In the genomic region with DNA sequence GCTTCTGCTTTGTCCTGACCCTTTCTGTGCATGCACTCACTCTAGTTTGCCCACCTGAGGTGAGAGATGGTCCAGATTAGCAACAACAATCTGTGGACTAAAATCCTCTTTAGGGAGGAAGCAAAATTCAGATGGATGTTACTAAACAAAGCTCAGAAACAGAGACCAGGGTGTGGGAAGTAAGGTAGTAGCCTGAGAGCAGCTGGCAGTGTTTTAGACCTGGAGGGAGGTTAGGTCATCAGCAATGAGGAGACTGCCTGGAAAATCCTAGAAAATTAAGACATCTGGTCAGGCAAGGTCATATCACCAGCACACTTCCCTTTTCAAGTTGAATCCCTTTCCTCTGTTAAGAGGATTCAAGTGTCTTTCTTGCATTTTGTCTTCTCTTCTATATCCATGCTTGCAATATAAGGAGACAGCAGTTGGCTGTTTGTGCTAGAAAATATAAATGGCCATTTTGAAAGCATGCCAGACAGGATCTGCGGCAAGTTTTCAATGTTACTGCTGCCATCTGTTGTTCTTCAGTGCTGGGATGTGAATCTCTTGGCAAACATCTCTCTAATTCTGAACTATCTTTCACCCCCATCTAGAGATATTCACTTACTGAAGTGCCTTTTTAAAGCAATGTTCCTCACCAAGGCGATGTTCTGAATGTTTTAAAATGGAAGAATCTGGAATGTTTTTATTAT, we compare ENCODE assay signal across 9 cellular contexts.
DNase-seq lines count a peak whose midpoint lies in the region; ATAC-seq, FAIRE-seq and TF ChIP-seq lines count a peak whose summit lies in the region.
"Had no signal": no experiment of that assay in that cellular context is flagged by ENCODE, and none has a peak within 500 bp of the region (broad histone marks: within the 10 kb centered on the region; RNA-seq: fewer than 3 reads in every experiment).

No MANE protein-coding gene starts in this region.

- H3K9ac ChIP-seq in endothelial cell of umbilical vein (replicated peaks; ENCODE audit: extremely low read depth, insufficient read depth, low read length): no peak overlapping the region

- H3K4me1 ChIP-seq in endothelial cell of umbilical vein (ENCODE audit: control insufficient read depth, extremely low read depth, insufficient read depth, low read length): no peaks in the 10 kb centered on the region

- CTCF ChIA-PET in endothelial cell of umbilical vein (lab: Charles Lee): interaction anchor here (1.4 to 1.9 kb wide), 3 partner anchors 9 to 100 kb away, joined by 4 to 11 read pairs (median 4); no protein-coding TSS in a partner anchor

- no peaks in the 10 kb centered on the region for H4K20me1 ChIP-seq in endothelial cell of umbilical vein (replicated peaks; ENCODE audit: control insufficient read depth, extremely low read depth, insufficient read depth, low read length)

- DNase-seq in GM03348 (ENCODE audit: low spot score) (peak; percentile 57), NCI-H2227 treated with DMSO at 0.1 percent for 48 hours (lab: John Stamatoyannopoulos, UW) (peak; percentile 55), endothelial cell of umbilical vein (ENCODE audit: low read depth, low spot score) (peak; percentile 19), renal cortical epithelial cell (ENCODE audit: low read depth) (peak; percentile 2)
- DNase-seq in activated T-cell treated with anti-CD3 and anti-CD28 coated beads, Interleukin-2, amount 50 U/mL, for 72 hours: no peak
- no peak for DNase-seq in activated T-cell treated with anti-CD3 and anti-CD28 coated beads, Interleukin-2, amount 50 U/mL, for 4 hours
- DNase-seq: NCI-H146 had no signal

- peaks cover 3% of the 10 kb centered on the region for H3K79me2 ChIP-seq in endothelial cell of umbilical vein (ENCODE audit: control insufficient read depth, insufficient read depth, low read length)

- H3K4me2 ChIP-seq in endothelial cell of umbilical vein (ENCODE audit: insufficient read depth, low read length): no peak overlapping the region

- H3K27me3 ChIP-seq in endothelial cell of umbilical vein (ENCODE audit: control insufficient read depth in 2 of 2, insufficient read depth in 2 of 2, low read length in 2 of 2): no peaks in the 10 kb centered on the region

- no peak overlapping the region for H3K27ac ChIP-seq in endothelial cell of umbilical vein (ENCODE audit: insufficient read depth, low read depth, low read length)

- no peak for FAIRE-seq in endothelial cell of umbilical vein (lab: Jason Lieb, UNC)

- no peaks in the 10 kb centered on the region for H3K4me1 Mint-ChIP-seq in activated T-cell treated with anti-CD3 and anti-CD28 coated beads, Interleukin-2, amount 50 U/mL, for 72 hours (ENCODE audit: low read depth)
- H3K4me1 Mint-ChIP-seq in activated T-cell treated with anti-CD3 and anti-CD28 coated beads, Interleukin-2, amount 50 U/mL, for 4 hours (ENCODE audit: low read depth): no peaks in the 10 kb centered on the region
- H3K4me1 Mint-ChIP-seq: memory B cell had no signal

- no peaks in the 10 kb centered on the region for H3K9me3 ChIP-seq in endothelial cell of umbilical vein (replicated peaks; ENCODE audit: control insufficient read depth, insufficient read depth, low read length)

- H3K9me3 Mint-ChIP-seq in activated T-cell treated with anti-CD3 and anti-CD28 coated beads, Interleukin-2, amount 50 U/mL, for 72 hours: peaks cover 6 to 9% of the 10 kb centered on the region in 2 donors
- H3K9me3 Mint-ChIP-seq in activated T-cell treated with anti-CD3 and anti-CD28 coated beads, Interleukin-2, amount 50 U/mL, for 4 hours: peaks cover 10% of the 10 kb centered on the region

- H3K27me3 Mint-ChIP-seq in activated T-cell treated with anti-CD3 and anti-CD28 coated beads, Interleukin-2, amount 50 U/mL, for 72 hours (ENCODE audit: low read depth): no peaks in the 10 kb centered on the region
- H3K27me3 Mint-ChIP-seq in activated T-cell treated with anti-CD3 and anti-CD28 coated beads, Interleukin-2, amount 50 U/mL, for 4 hours (ENCODE audit: low read depth): no peaks in the 10 kb centered on the region
- H3K27me3 Mint-ChIP-seq: memory B cell had no signal

- POLR2A ChIA-PET in endothelial cell of umbilical vein (lab: Charles Lee): no interaction called here

- no peak for ATAC-seq in activated T-cell treated with anti-CD3 and anti-CD28 coated beads, Interleukin-2, amount 50 U/mL, for 72 hours (replicated peaks in 1 of 2)
- no peak for ATAC-seq in activated T-cell treated with anti-CD3 and anti-CD28 coated beads, Interleukin-2, amount 50 U/mL, for 4 hours
- ATAC-seq in GM18505 (IDR thresholded peaks at IDR 0.05; ENCODE audit: unreplicated experiment): no peak

- H3K4me3 ChIP-seq in endothelial cell of umbilical vein (replicated peaks in 1 of 3; ENCODE audit: insufficient read depth in 1 of 3, low read depth in 1 of 3, low read length in 3 of 3): no peak overlapping the region

- no peak overlapping the region for H3K4me3 Mint-ChIP-seq in activated T-cell treated with anti-CD3 and anti-CD28 coated beads, Interleukin-2, amount 50 U/mL, for 72 hours
- no peak overlapping the region for H3K4me3 Mint-ChIP-seq in activated T-cell treated with anti-CD3 and anti-CD28 coated beads, Interleukin-2, amount 50 U/mL, for 4 hours
- H3K4me3 Mint-ChIP-seq: memory B cell had no signal

- no TSS peak for BruUV-seq in endothelial cell of umbilical vein (replicated peaks; lab: Mats Ljungman, UMichigan)

- H3K36me3 Mint-ChIP-seq in activated T-cell treated with anti-CD3 and anti-CD28 coated beads, Interleukin-2, amount 50 U/mL, for 72 hours (ENCODE audit: insufficient read depth in 2 of 2): no peaks in the 10 kb centered on the region
- H3K36me3 Mint-ChIP-seq in activated T-cell treated with anti-CD3 and anti-CD28 coated beads, Interleukin-2, amount 50 U/mL, for 4 hours (ENCODE audit: insufficient read depth): no peaks in the 10 kb centered on the region
- H3K36me3 Mint-ChIP-seq: memory B cell had no signal

- H3K27ac Mint-ChIP-seq in activated T-cell treated with anti-CD3 and anti-CD28 coated beads, Interleukin-2, amount 50 U/mL, for 72 hours: no peak overlapping the region
- H3K27ac Mint-ChIP-seq: memory B cell had no signal

- TF ChIP-seq POLR2A in endothelial cell of umbilical vein (IDR thresholded peaks at IDR 0.05; ENCODE audit: low read depth, low read length): no peak
- no peak for TF ChIP-seq POLR2A in GM18505 (IDR thresholded peaks at IDR 0.05; ENCODE audit: borderline replicate concordance, extremely low read depth, insufficient read depth, insufficient read length)

- intact Hi-C loops in endothelial cell of umbilical vein (cut with micrococcal nuclease): no loop called here

- no peak for TF ChIP-seq CTCF in endothelial cell of umbilical vein (IDR thresholded peaks at IDR 0.05; ENCODE audit: extremely low read depth in 1 of 2, insufficient read depth in 1 of 2, low read depth in 1 of 2, low read length in 2 of 2)

- H2AFZ ChIP-seq in endothelial cell of umbilical vein (ENCODE audit: low read depth, low read length): no peak overlapping the region

- dilution Hi-C loops in endothelial cell of umbilical vein (cut with MboI; ENCODE audit: extremely low pct_ligation_motif_present, low sequenced_read_pairs): no loop called here

- no peaks in the 10 kb centered on the region for H3K36me3 ChIP-seq in endothelial cell of umbilical vein (ENCODE audit: control insufficient read depth in 2 of 2, extremely low read depth in 1 of 2, insufficient read depth in 2 of 2, low read length in 2 of 2)

- no peaks in the 10 kb centered on the region for H3K9me1 ChIP-seq in endothelial cell of umbilical vein (replicated peaks; ENCODE audit: control insufficient read depth, extremely low read depth, insufficient read depth, low read length)

TF ChIP-seq in endothelial cell of umbilical vein, 7 proteins besides CTCF, POLR2A, EP300 and RAD21:
- TF ChIP-seq, protein P1, sequence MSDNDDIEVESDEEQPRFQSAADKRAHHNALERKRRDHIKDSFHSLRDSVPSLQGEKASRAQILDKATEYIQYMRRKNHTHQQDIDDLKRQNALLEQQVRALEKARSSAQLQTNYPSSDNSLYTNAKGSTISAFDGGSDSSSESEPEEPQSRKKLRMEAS (IDR thresholded peaks at IDR 0.05; ENCODE audit: insufficient read depth, insufficient read length): no peak
- TF ChIP-seq GATA2 (IDR thresholded peaks at IDR 0.05; ENCODE audit: insufficient read depth, insufficient read length, low read depth, low read length) (no peak), POLR2AphosphoS5 (IDR thresholded peaks at IDR 0.05; ENCODE audit: insufficient read depth, low read depth, low read length) (no peak), JUN (IDR thresholded peaks at IDR 0.05; ENCODE audit: borderline replicate concordance, insufficient read depth, insufficient read length, low read depth) (no peak), FOS (IDR thresholded peaks at IDR 0.05; ENCODE audit: borderline replicate concordance, insufficient read depth, low read length) (no peak)

Comparison
In these comparisons a context has a peak if more than half of its experiments do, and no peak if none do; other contexts are left out.
1. DNase-seq: peak in GM03348 (single experiment), NCI-H2227 treated with DMSO at 0.1 percent for 48 hours (single experiment), endothelial cell of umbilical vein (single experiment) and renal cortical epithelial cell (single experiment); none in activated T-cell treated with anti-CD3 and anti-CD28 coated beads, Interleukin-2, amount 50 U/mL, for 72 hours (0 of 2) and activated T-cell treated with anti-CD3 and anti-CD28 coated beads, Interleukin-2, amount 50 U/mL, for 4 hours (single experiment).